ENCODE assay signal across 26 cellular contexts in the genomic region with DNA sequence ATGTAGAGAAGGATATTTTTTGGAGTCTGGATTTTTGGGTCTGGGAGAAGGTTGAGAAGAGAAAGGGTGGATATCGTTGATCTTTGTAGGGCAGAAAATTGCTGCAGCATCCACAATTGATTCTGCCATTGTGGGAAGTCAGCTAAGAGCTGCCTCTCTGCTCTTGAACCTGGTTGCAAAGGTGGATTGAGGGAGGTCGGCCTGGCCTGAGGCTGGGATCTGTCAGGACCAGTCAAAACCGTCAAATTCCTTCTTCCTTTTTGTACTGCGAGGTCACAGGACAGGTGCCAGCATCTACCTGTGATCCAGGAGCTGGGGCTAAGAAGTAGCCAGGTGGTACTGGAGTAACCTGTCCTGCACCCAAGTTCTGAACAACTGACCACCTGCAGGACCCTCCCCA.
DNase-seq lines count a peak whose midpoint lies in the region; ATAC-seq and TF ChIP-seq lines count a peak whose summit lies in the region.
"Had no signal": no experiment of that assay in that cellular context is flagged by ENCODE, and none has a peak within 500 bp of the region (broad histone marks: within the 10 kb centered on the region; RNA-seq: fewer than 3 reads in every experiment).

No MANE protein-coding gene starts in this region.

- peak overlapping the region; percentile 43 for H3K27ac Mint-ChIP-seq in activated CD8-positive, alpha-beta T cell treated with anti-CD3 and anti-CD28 coated beads, Interleukin-2, amount 10 ng/mL, durations not matched to agents 7 days and 5 days
- H3K27ac Mint-ChIP-seq: activated naive CD4-positive, alpha-beta T cell treated with anti-CD3 and anti-CD28 coated beads, Interleukin-2, amount 50 U/mL, for 24 hours; activated T-helper 1 cell treated with anti-CD3 and anti-CD28 coated beads, Interleukin-12 subunit alpha, Interleukin-12 subunit beta, Interleukin-2, Interleukin-4 antibody, amounts not matched to agents 30 ng/mL and 10 ng/mL and 1 ng/mL, durations not matched to agents 14 hours and 24 hours and 36 hours; memory B cell had no signal

- peaks cover 11% of the 10 kb centered on the region for H3K9me3 Mint-ChIP-seq in activated CD8-positive, alpha-beta T cell treated with anti-CD3 and anti-CD28 coated beads, Interleukin-2, amount 10 ng/mL, durations not matched to agents 7 days and 5 days (ENCODE audit: insufficient read depth)
- H3K9me3 Mint-ChIP-seq: activated naive CD4-positive, alpha-beta T cell treated with anti-CD3 and anti-CD28 coated beads, Interleukin-2, amount 50 U/mL, for 24 hours had no signal

- DNase-seq in A673 (ENCODE audit: low spot score) = peak; percentile 4
- DNase-seq in EL = peak; percentile 26
- DNase-seq in activated CD8-positive, alpha-beta T cell treated with anti-CD3 and anti-CD28 coated beads, Interleukin-2, amount 10 ng/mL, durations not matched to agents 7 days and 5 days = peak; percentile 32
- peak; percentile 20 for DNase-seq in mesenteric fat pad (ENCODE audit: low spot score)
- DNase-seq in T-helper 9 cell = no peak
- DNase-seq in heart left ventricle = no peak
- DNase-seq: activated CD8-positive, alpha-beta memory T cell treated with anti-CD3 and anti-CD28 coated beads, Interleukin-2, amount 50 U/mL, for 48 hours; aorta; Kasumi-1; left lung; NCI-H1436; NCI-H2081; NCI-H226; NCI-H69; Peyer's patch; stimulated activated CD4-positive, alpha-beta T cell treated with anti-CD3 and anti-CD28 coated beads, Interleukin-1b, Interleukin-23, amount 100 ng/mL, for 48 hours; stomach; WERI-Rb-1 had no signal

- no TSS peak for BruUV-seq in A673 (replicated peaks; lab: Mats Ljungman, UMichigan)

- no peak for TF ChIP-seq POLR2A in heart left ventricle (IDR thresholded peaks at IDR 0.05)

- intact Hi-C loops in A673 (cut with micrococcal nuclease; ENCODE audit: unreplicated experiment) (no loop called here), heart left ventricle (cut with DNase I) (no loop called here)

- CTCF ChIA-PET in A673 (lab: Charles Lee) = no interaction called here
- CTCF ChIA-PET in activated CD8-positive, alpha-beta T cell treated with anti-CD3 and anti-CD28 coated beads, Interleukin-2, amount 10 ng/mL, durations not matched to agents 7 days and 5 days (lab: Charles Lee) = no interaction called here

- no peaks in the 10 kb centered on the region for H3K27me3 ChIP-seq in A673 (replicated peaks; ENCODE audit: insufficient read depth, low read depth, low read length, poor library complexity)
- H3K27me3 ChIP-seq in heart left ventricle = no peaks in the 10 kb centered on the region
- H3K27me3 ChIP-seq: left lung, Peyer's patch, right atrium auricular region, SJSA1, stomach had no signal

- no peak overlapping the region for H3K4me3 Mint-ChIP-seq in activated CD8-positive, alpha-beta T cell treated with anti-CD3 and anti-CD28 coated beads, Interleukin-2, amount 10 ng/mL, durations not matched to agents 7 days and 5 days
- H3K4me3 Mint-ChIP-seq: activated naive CD4-positive, alpha-beta T cell treated with anti-CD3 and anti-CD28 coated beads, Interleukin-2, amount 50 U/mL, for 24 hours; activated T-helper 1 cell treated with anti-CD3 and anti-CD28 coated beads, Interleukin-12 subunit alpha, Interleukin-12 subunit beta, Interleukin-2, Interleukin-4 antibody, amounts not matched to agents 30 ng/mL and 10 ng/mL and 1 ng/mL, durations not matched to agents 14 hours and 24 hours and 36 hours; memory B cell had no signal

- POLR2A ChIA-PET in A673 (lab: Charles Lee; ENCODE audit: low non-redundant PET) = no interaction called here
- POLR2A ChIA-PET in activated CD8-positive, alpha-beta T cell treated with anti-CD3 and anti-CD28 coated beads, Interleukin-2, amount 10 ng/mL, durations not matched to agents 7 days and 5 days (lab: Charles Lee) = no interaction called here

- H3K4me1 ChIP-seq in A673 (ENCODE audit: insufficient read depth, low read length, poor library complexity, severe bottlenecking) = no peaks in the 10 kb centered on the region
- no peaks in the 10 kb centered on the region for H3K4me1 ChIP-seq in heart left ventricle
- H3K4me1 ChIP-seq: left lung, Peyer's patch, right atrium auricular region, SJSA1, stomach had no signal

- no peak overlapping the region for H3K27ac ChIP-seq in A673 (ENCODE audit: low read depth, low read length, poor library complexity, severe bottlenecking)
- no peak overlapping the region for H3K27ac ChIP-seq in heart left ventricle
- H3K27ac ChIP-seq: left lung, Peyer's patch, right atrium auricular region, SJSA1, stomach, WERI-Rb-1 had no signal

- WGBS in heart left ventricle, 4 donors = 91 to 98% (median 93%) methylated on average over 4 of the region's 4 CpGs

- TF ChIP-seq CTCF in A673 (conservative IDR thresholded peaks at IDR 0.05; ENCODE audit: low read depth, low read length) = no peak
- no peak for TF ChIP-seq CTCF in heart left ventricle (IDR thresholded peaks at IDR 0.05)

- H3K9me3 ChIP-seq in A673 (ENCODE audit: low read depth, low read length, poor library complexity, severe bottlenecking) (peaks cover 30% of the 10 kb centered on the region), heart left ventricle (peaks cover 0 to 17% (median 8%) of the 10 kb centered on the region in 12 donors)

- peak; percentile 51 for ATAC-seq in activated CD8-positive, alpha-beta T cell treated with anti-CD3 and anti-CD28 coated beads, Interleukin-2, amount 10 ng/mL, durations not matched to agents 7 days and 5 days
- no peak for ATAC-seq in GM21529 (IDR thresholded peaks at IDR 0.05; ENCODE audit: unreplicated experiment)
- ATAC-seq in heart left ventricle = no peak
- ATAC-seq: HCT116, left lung had no signal

- H3K4me3 ChIP-seq in A673 (ENCODE audit: low read depth, low read length, poor library complexity, severe bottlenecking) (no peak overlapping the region), heart left ventricle (no peak overlapping the region)
- H3K4me3 ChIP-seq: left lung, Peyer's patch, right atrium auricular region, SJSA1, smooth muscle cell, stomach had no signal

- no peaks in the 10 kb centered on the region for H3K4me1 Mint-ChIP-seq in activated CD8-positive, alpha-beta T cell treated with anti-CD3 and anti-CD28 coated beads, Interleukin-2, amount 10 ng/mL, durations not matched to agents 7 days and 5 days (ENCODE audit: low read depth)
- H3K4me1 Mint-ChIP-seq: activated naive CD4-positive, alpha-beta T cell treated with anti-CD3 and anti-CD28 coated beads, Interleukin-2, amount 50 U/mL, for 24 hours; memory B cell had no signal

- no peaks in the 10 kb centered on the region for H3K36me3 Mint-ChIP-seq in activated CD8-positive, alpha-beta T cell treated with anti-CD3 and anti-CD28 coated beads, Interleukin-2, amount 10 ng/mL, durations not matched to agents 7 days and 5 days (ENCODE audit: low read depth)
- H3K36me3 Mint-ChIP-seq: activated naive CD4-positive, alpha-beta T cell treated with anti-CD3 and anti-CD28 coated beads, Interleukin-2, amount 50 U/mL, for 24 hours; memory B cell had no signal

- H3K36me3 ChIP-seq in A673 (ENCODE audit: insufficient read depth, low read length, poor library complexity, severe bottlenecking) = no peaks in the 10 kb centered on the region
- no peaks in the 10 kb centered on the region for H3K36me3 ChIP-seq in heart left ventricle
- H3K36me3 ChIP-seq: left lung, Peyer's patch, right atrium auricular region, SJSA1, stomach, WERI-Rb-1 had no signal

- no peaks in the 10 kb centered on the region for H3K27me3 Mint-ChIP-seq in activated CD8-positive, alpha-beta T cell treated with anti-CD3 and anti-CD28 coated beads, Interleukin-2, amount 10 ng/mL, durations not matched to agents 7 days and 5 days (ENCODE audit: low read depth)
- H3K27me3 Mint-ChIP-seq: memory B cell had no signal

Comparison
In these comparisons a context has a peak if more than half of its experiments do, and no peak if none do; other contexts are left out.
1. DNase-seq: peak in A673 (single experiment), EL (single experiment), activated CD8-positive, alpha-beta T cell treated with anti-CD3 and anti-CD28 coated beads, Interleukin-2, amount 10 ng/mL, durations not matched to agents 7 days and 5 days (single experiment) and mesenteric fat pad (single experiment); none in T-helper 9 cell (single experiment) and heart left ventricle (0 of 5).